ENCODE assay signal across 14 cellular contexts in genomic region chr17:67855504-67856324, GRCh38. TPM values are rescaled to one million over a fixed set of nuclear protein-coding genes. Genes with fewer than 3 reads are reported as not detected.
A peak's percentile ranks its signal among the peaks of the same experiment; 100 is the strongest.
DNase-seq lines count a peak whose midpoint lies in the region; ATAC-seq and TF ChIP-seq lines count a peak whose summit lies in the region.
"Had no signal": no experiment of that assay in that cellular context is flagged by ENCODE, and none has a peak within 500 bp of the region (broad histone marks: within the 10 kb centered on the region; RNA-seq: fewer than 3 reads in every experiment).

No MANE protein-coding gene starts in this region.

- no peaks in the 10 kb centered on the region for H3K27me3 Mint-ChIP-seq in effector memory CD8-positive, alpha-beta T cell

- no peaks in the 10 kb centered on the region for H3K4me1 ChIP-seq in BE2C

- no peaks in the 10 kb centered on the region for H3K9me3 Mint-ChIP-seq in effector memory CD8-positive, alpha-beta T cell

- no peaks in the 10 kb centered on the region for H3K9me3 ChIP-seq in BE2C
- H3K9me3 ChIP-seq: right lobe of liver had no signal

- H3K4me3 ChIP-seq in BE2C (ENCODE audit: low read depth, low read length): no peak overlapping the region
- H3K4me3 ChIP-seq: hepatocyte, right lobe of liver had no signal

- no peaks in the 10 kb centered on the region for H3K27me3 ChIP-seq in BE2C
- H3K27me3 ChIP-seq: hepatocyte, right lobe of liver had no signal

- DNase-seq in AML-193 (lab: John Stamatoyannopoulos, UW) (peak; percentile 12 to 48), SIG-M5 treated with dmso at 0.1 percent for 504 hours (lab: John Stamatoyannopoulos, UW; ENCODE audit: unreplicated experiment) (peak; percentile 49), NCI-H1930 (lab: John Stamatoyannopoulos, UW) (no peak), DMS 273 treated with DMSO at 0.1 percent for 48 hours (lab: John Stamatoyannopoulos, UW) (no peak), midbrain (lab: John Stamatoyannopoulos, UW) (no peak), BE2C (no peak)
- DNase-seq in effector memory CD8-positive, alpha-beta T cell: no peak
- DNase-seq: amniotic stem cell, NCI-H1417, PC-3, right lobe of liver, WERI-Rb-1 had no signal

- H3K36me3 ChIP-seq in BE2C: peaks cover 18% of the 10 kb centered on the region

- H3K4me1 Mint-ChIP-seq in effector memory CD8-positive, alpha-beta T cell (ENCODE audit: low read depth in 2 of 2): peaks cover 42 to 69% of the 10 kb centered on the region in 2 donors

- peak overlapping the region; percentile 28 to 62 for H3K27ac Mint-ChIP-seq in effector memory CD8-positive, alpha-beta T cell

- no peak for TF ChIP-seq CTCF in BE2C (IDR thresholded peaks at IDR 0.05; ENCODE audit: low read depth, low read length)

- ATAC-seq in GM18498 (IDR thresholded peaks at IDR 0.05; ENCODE audit: unreplicated experiment): peak; percentile 51
- ATAC-seq in effector memory CD8-positive, alpha-beta T cell (replicated peaks): no peak
- ATAC-seq: PC-3 had no signal

- H3K36me3 Mint-ChIP-seq in effector memory CD8-positive, alpha-beta T cell (ENCODE audit: insufficient read depth): peaks cover 32% of the 10 kb centered on the region

- H3K4me3 Mint-ChIP-seq in effector memory CD8-positive, alpha-beta T cell: peak overlapping the region; percentile 54 to 59

RNA-seq across cellular contexts. Expression of gene BPTF, which starts 30.4 kb away (rescaled TPM):
- polyA plus RNA-seq in BE2C (2012; ENCODE audit: insufficient read depth, insufficient read length, low read depth): 88.9 TPM

Comparison
In these comparisons a context has a peak if more than half of its experiments do, and no peak if none do; other contexts are left out.
1. DNase-seq: peak in AML-193 (2 of 2) and SIG-M5 treated with dmso at 0.1 percent for 504 hours (single experiment); none in effector memory CD8-positive, alpha-beta T cell (0 of 3), NCI-H1930 (0 of 2), DMS 273 treated with DMSO at 0.1 percent for 48 hours (single experiment), midbrain (single experiment) and BE2C (single experiment).